In the genomic region with DNA sequence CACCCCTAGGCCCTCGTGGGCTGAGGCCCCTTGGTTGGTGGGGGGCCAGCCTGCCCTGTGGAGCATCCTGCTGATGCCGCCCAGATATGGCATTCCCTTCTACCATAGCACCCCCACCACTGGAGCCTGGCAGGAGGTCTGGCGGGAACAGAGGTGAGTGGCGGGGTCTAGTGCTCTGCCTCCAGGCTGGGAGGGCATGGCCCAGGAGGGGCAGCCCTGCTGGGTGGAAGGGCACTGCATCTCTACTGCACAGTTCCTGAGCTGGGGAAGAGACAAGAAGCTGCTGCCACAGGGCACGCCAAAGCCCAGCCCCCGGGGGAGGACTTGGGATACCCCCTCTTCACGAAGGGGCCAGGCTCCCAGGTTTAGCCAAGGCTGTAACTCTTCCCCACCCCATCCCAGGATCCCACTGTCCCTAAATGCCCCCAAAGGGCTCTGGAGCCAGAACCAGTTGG, we compare ENCODE assay signal across 11 cellular contexts. TPM values are rescaled to one million over a fixed set of nuclear protein-coding genes. Genes with fewer than 3 reads are reported as not detected.
A peak's percentile ranks its signal among the peaks of the same experiment; 100 is the strongest.
DNase-seq lines count a peak whose midpoint lies in the region; ATAC-seq, FAIRE-seq and TF ChIP-seq lines count a peak whose summit lies in the region.
"Had no signal": no experiment of that assay in that cellular context is flagged by ENCODE, and none has a peak within 500 bp of the region (broad histone marks: within the 10 kb centered on the region; RNA-seq: fewer than 3 reads in every experiment).

No MANE protein-coding gene starts in this region.

- TF ChIP-seq EP300 in H1 (IDR thresholded peaks at IDR 0.05; ENCODE audit: borderline replicate concordance in 1 of 2, low read depth in 2 of 2, low read length in 2 of 2), result no peak

- no peak overlapping the region for H3K56ac ChIP-seq in H1 (replicated peaks; ENCODE audit: insufficient read length, low read depth, low read length)

- 0 out of 2 replicates have a peak overlapping the region, but pooled peaks have one; percentile 39 for H2BK12ac ChIP-seq in H1 (ENCODE audit: low read depth, low read length)

- H2BK20ac ChIP-seq in H1 (ENCODE audit: low read length), result no peak overlapping the region

- H2BK15ac ChIP-seq in H1 (ENCODE audit: low read length), result 0 out of 2 replicates have a peak overlapping the region, but pooled peaks have one; percentile 61

- no peak for TF ChIP-seq POLR2A in H1 (IDR thresholded peaks at IDR 0.05; ENCODE audit: control extremely low read depth in 1 of 2, low read depth in 2 of 2, low read length in 2 of 2)

- H3K9me3 ChIP-seq in MM.1S (replicated peaks; ENCODE audit: insufficient read depth, low read length) (no peaks in the 10 kb centered on the region), H1 (ENCODE audit: insufficient read depth in 2 of 2, low read depth in 1 of 2, low read length in 1 of 2) (no peaks in the 10 kb centered on the region), skeletal muscle tissue (ENCODE audit: control insufficient read depth in 3 of 3, low read length in 3 of 3) (no peaks in the 10 kb centered on the region)

- no peak for TF ChIP-seq RAD21 in H1 (IDR thresholded peaks at IDR 0.05 in 1 of 2, conservative IDR thresholded peaks at IDR 0.05 in 1 of 2; ENCODE audit: low read depth in 2 of 2, low read length in 2 of 2)

- POLR2A ChIA-PET in H1 (lab: Charles Lee; ENCODE audit: partially characterized antibody), result interaction anchor here (1.0 to 4.9 kb wide), 10 partner anchors 9 to 205 kb away, joined by 3 to 28 read pairs (median 4); a partner anchor contains a TSS

- no peak for FAIRE-seq in H1 (lab: Jason Lieb, UNC)
- FAIRE-seq: TTC549 had no signal

- peak overlapping the region; percentile 89 for H3K4me3 ChIP-seq in GM12864 (ENCODE audit: low read depth, low read length)
- peak overlapping the region; percentile 72; the same call in 1 of the 2 replicates for H3K4me3 ChIP-seq in MM.1S (ENCODE audit: low read length)
- peak overlapping the region; percentile 34 to 88 (median 82); a peak in 6 of 8 replicates for H3K4me3 ChIP-seq in H1 (ENCODE audit: extremely low read depth in 1 of 4, insufficient read depth in 2 of 4, low read depth in 3 of 4, low read length in 4 of 4)
- peak overlapping the region in 1 of 3 donors; percentile 93 for H3K4me3 ChIP-seq in skeletal muscle tissue (ENCODE audit: low read length in 3 of 3)

- TF ChIP-seq CTCF in GM12864 (IDR thresholded peaks at IDR 0.05; ENCODE audit: low read depth, low read length, missing control alignments) (no peak), MM.1S (IDR thresholded peaks at IDR 0.05; ENCODE audit: low read length) (no peak), H1 (IDR thresholded peaks at IDR 0.05; ENCODE audit: control extremely low read depth in 1 of 3, insufficient read depth in 1 of 3, low read depth in 1 of 3, low read length in 3 of 3) (no peak)

- H3K27ac ChIP-seq in MM.1S (ENCODE audit: low read length) (no peak overlapping the region), H1 (ENCODE audit: low read depth, low read length) (no peak overlapping the region), skeletal muscle tissue (ENCODE audit: low read depth, low read length) (peak overlapping the region; percentile 72)

- no peak overlapping the region for H4K91ac ChIP-seq in H1 (replicated peaks; ENCODE audit: insufficient read length, low read length)

- H3K79me1 ChIP-seq in H1 (ENCODE audit: low read depth, low read length), result peaks cover 8% of the 10 kb centered on the region; the same call in 1 of the 2 replicates

- no peak overlapping the region for H2BK120ac ChIP-seq in H1 (replicated peaks; ENCODE audit: low read depth, low read length)

- peak overlapping the region; percentile 71 for H3K4ac ChIP-seq in H1 (replicated peaks; ENCODE audit: insufficient read length, low read depth, low read length)

- H2AFZ ChIP-seq in MM.1S (ENCODE audit: low read length), result peak overlapping the region; percentile 98; the same call in 1 of the 2 replicates
- H2AFZ ChIP-seq in H1 (ENCODE audit: low read length), result no peak overlapping the region

- CTCF ChIA-PET in H1 (lab: Charles Lee; ENCODE audit: partially characterized antibody), result interaction anchor here (0.6 to 6.6 kb wide), 10 partner anchors 9 to 277 kb away, joined by 3 to 105 read pairs (median 5); a partner anchor contains a TSS

- H3K9ac ChIP-seq in MM.1S (ENCODE audit: low read length) (no peak overlapping the region; the same call in 1 of the 2 replicates), H1 (replicated peaks in 1 of 4; ENCODE audit: extremely low read depth in 1 of 4, low read depth in 3 of 4, low read length in 3 of 4) (peak overlapping the region in 1 of 4 experiments; percentile 80; a peak in 2 of 7 replicates), skeletal muscle tissue (ENCODE audit: low read depth in 1 of 3, low read length in 3 of 3) (peak overlapping the region; percentile 80 to 92 (median 83))

- H4K5ac ChIP-seq in H1 (ENCODE audit: insufficient read length, low read depth, low read length), result no peak overlapping the region

- H3K79me2 ChIP-seq in MM.1S (ENCODE audit: low read length) (peaks cover 22% of the 10 kb centered on the region), H1 (ENCODE audit: control insufficient read depth in 1 of 2, insufficient read depth in 2 of 2, low read length in 2 of 2) (peaks cover 0 to 20% of the 10 kb centered on the region in 2 experiments; a peak in 3 of 4 replicates)

- no peaks in the 10 kb centered on the region for H3K9me2 ChIP-seq in MM.1S (replicated peaks; ENCODE audit: insufficient read depth, low read length)

- peak overlapping the region; percentile 31; the same call in 1 of the 2 replicates for H2AK5ac ChIP-seq in H1 (ENCODE audit: low read depth, low read length)

- H3K4me2 ChIP-seq in MM.1S (ENCODE audit: low read depth, low read length) (peak overlapping the region; percentile 93; the same call in 1 of the 2 replicates), H1 (ENCODE audit: insufficient read depth in 1 of 2, low read depth in 2 of 2, low read length in 2 of 2) (peak overlapping the region; percentile 84 to 92)

- H3K27me3 ChIP-seq in MM.1S (replicated peaks; ENCODE audit: insufficient read depth, low read length), result peaks cover 27% of the 10 kb centered on the region
- no peaks in the 10 kb centered on the region for H3K27me3 ChIP-seq in H1 (replicated peaks in 1 of 4; ENCODE audit: control insufficient read depth in 3 of 4, extremely low read depth in 1 of 4, insufficient read depth in 3 of 4, low read length in 3 of 4)
- H3K27me3 ChIP-seq in skeletal muscle tissue (ENCODE audit: control insufficient read depth in 3 of 3, insufficient read depth in 3 of 3, low read length in 3 of 3), result peaks cover 0 to 3% (median 0%) of the 10 kb centered on the region in 3 donors
- H3K27me3 ChIP-seq: cardiac muscle cell had no signal

- H3K36me3 ChIP-seq in MM.1S (replicated peaks; ENCODE audit: insufficient read depth, low read length) (no peaks in the 10 kb centered on the region), H1 (ENCODE audit: control insufficient read depth in 2 of 4, insufficient read depth in 4 of 4, low read length in 3 of 4) (peaks cover 0 to 7% (median 0%) of the 10 kb centered on the region in 4 experiments; a peak in 4 of 8 replicates), skeletal muscle tissue (ENCODE audit: control insufficient read depth in 3 of 3, insufficient read depth in 3 of 3, low read length in 3 of 3) (peaks cover 4 to 10% (median 5%) of the 10 kb centered on the region in 3 donors)
- H3K36me3 ChIP-seq: cardiac muscle cell had no signal

- H3K23me2 ChIP-seq in H1 (ENCODE audit: low read depth, low read length), result peaks cover 13% of the 10 kb centered on the region

- H3K4me1 ChIP-seq in MM.1S (ENCODE audit: low read length) (peaks cover 14% of the 10 kb centered on the region), H1 (replicated peaks in 1 of 4; ENCODE audit: control insufficient read depth in 3 of 4, insufficient read depth in 4 of 4, low read length in 3 of 4) (peaks cover 0 to 33% (median 17%) of the 10 kb centered on the region in 4 experiments; a peak in 6 of 7 replicates), skeletal muscle tissue (ENCODE audit: control insufficient read depth in 3 of 3, insufficient read depth in 3 of 3, low read length in 3 of 3) (peaks cover 26 to 34% (median 26%) of the 10 kb centered on the region in 3 donors)

- no peak overlapping the region for H3K14ac ChIP-seq in H1 (ENCODE audit: insufficient read length)

- DNase-seq in GM12864 (ENCODE audit: low read depth) (no peak), MM.1S (no peak), H1 (ENCODE audit: low read depth in 1 of 2, low spot score in 2 of 2) (no peak), HuH-7 (ENCODE audit: low spot score) (no peak), NCI-H2029 (lab: John Stamatoyannopoulos, UW) (no peak)
- DNase-seq: head of caudate nucleus had no signal

- H3K18ac ChIP-seq in H1 (ENCODE audit: extremely low read depth, low read length), result peak overlapping the region; percentile 99

- 74% methylated on average over 7 of the region's 7 CpGs; no CpG with 5 or more reads in 1 of the 2 experiments for WGBS in H1 (ENCODE audit: extremely low coverage in 1 of 2, insufficient coverage in 1 of 2, insufficient read length in 1 of 2, insufficient replicate concordance in 2 of 2, low coverage in 1 of 2, low lambda C conversion rate in 2 of 2, missing lambda C conversion rate in 1 of 2), 2 experiments

- H2BK5ac ChIP-seq in H1 (ENCODE audit: low read depth, low read length), result peak overlapping the region; percentile 99

- no peak for ATAC-seq in HG03108 (IDR thresholded peaks at IDR 0.05; ENCODE audit: unreplicated experiment)

- peaks cover 7% of the 10 kb centered on the region; the same call in 1 of the 2 replicates for H3F3A ChIP-seq in MM.1S (ENCODE audit: insufficient read depth, low read length)

- no peak overlapping the region; the same call in 1 of the 2 replicates for H4K8ac ChIP-seq in H1 (ENCODE audit: extremely low read depth, insufficient read depth, low read length)

- H4K20me1 ChIP-seq in MM.1S (ENCODE audit: insufficient read depth, low read length), result no peaks in the 10 kb centered on the region
- H4K20me1 ChIP-seq in H1 (replicated peaks in 1 of 2; ENCODE audit: control insufficient read depth in 1 of 2, insufficient read depth in 2 of 2, low read length in 2 of 2), result peaks cover 12% of the 10 kb centered on the region in 2 experiments

- H3K23ac ChIP-seq in H1 (ENCODE audit: insufficient read length), result no peak overlapping the region

RNA-seq across cellular contexts. Expression of a gene that starts 2.4 kb away (rescaled TPM):
- total RNA-seq in H1 (2021; fragmentation: NEBNext Ultra II Directional; extraction: Animal tissue kit (Norgen Biotek cat#: 25700)), result 38.6 and 41.5 TPM in 2 replicates
- polyA plus RNA-seq in H1 (2011; rRNA removed), result 26.7 and 42.2 TPM in 2 replicates
- 19.2 TPM for polyA plus RNA-seq in H1 (2011; cell fraction: cytosol; rRNA removed)
- 120 TPM for polyA plus RNA-seq in H1 (2011; cell fraction: nucleus; rRNA removed)
- polyA plus RNA-seq in H1 (2012, experiment 1 of 2), result 51.6 to 57.0 TPM (median 55.5 TPM) in 4 replicates
- 34.0 TPM for polyA plus RNA-seq in H1 (2012, experiment 2 of 2)
- polyA plus RNA-seq in H1 (2013, experiment 1 of 2), result 22.7 TPM
- 21.2 TPM for polyA plus RNA-seq in H1 (2013, experiment 2 of 2)
- polyA minus RNA-seq in H1 (2011; rRNA and poly(A)+ RNA removed), result 15.9 and 19.0 TPM in 2 replicates
- 24.6 TPM for polyA minus RNA-seq in H1 (2011; cell fraction: cytosol; rRNA and poly(A)+ RNA removed)
- 25.7 TPM for polyA minus RNA-seq in H1 (2011; cell fraction: nucleus; rRNA and poly(A)+ RNA removed)
- 5.7 TPM for total RNA-seq in skeletal muscle tissue

RNA-seq across cellular contexts. Expression of a gene that starts 11.0 kb away (rescaled TPM):
- 0.42 and 0.50 TPM in 2 replicates for total RNA-seq in H1 (2021; fragmentation: NEBNext Ultra II Directional; extraction: Animal tissue kit (Norgen Biotek cat#: 25700))
- 0.11 and 0.17 TPM in 2 replicates for polyA plus RNA-seq in H1 (2011; rRNA removed)
- 0.08 TPM for polyA plus RNA-seq in H1 (2011; cell fraction: cytosol; rRNA removed)
- polyA plus RNA-seq in H1 (2011; cell fraction: nucleus; rRNA removed), result 0.30 TPM
- polyA plus RNA-seq in H1 (2012, experiment 1 of 2), result 0.39 to 1.1 TPM (median 0.93 TPM) in 4 replicates
- 0.39 TPM for polyA plus RNA-seq in H1 (2012, experiment 2 of 2)
- polyA plus RNA-seq in H1 (2013, experiment 1 of 2), result 0.08 TPM
- 0.07 TPM for polyA plus RNA-seq in H1 (2013, experiment 2 of 2)
- not detected in 2 replicates for polyA minus RNA-seq in H1 (2011; rRNA and poly(A)+ RNA removed)
- not detected for polyA minus RNA-seq in H1 (2011; cell fraction: cytosol; rRNA and poly(A)+ RNA removed)
- not detected for polyA minus RNA-seq in H1 (2011; cell fraction: nucleus; rRNA and poly(A)+ RNA removed)
- not detected for total RNA-seq in skeletal muscle tissue
- total RNA-seq: cardiac muscle cell, pulmonary artery endothelial cell had no signal

RNA-seq across cellular contexts. Expression of a gene that starts 26.9 kb away (rescaled TPM):
- total RNA-seq in H1 (2021; fragmentation: NEBNext Ultra II Directional; extraction: Animal tissue kit (Norgen Biotek cat#: 25700)), result 8.4 and 12.2 TPM in 2 replicates
- 28.9 and 40.3 TPM in 2 replicates for polyA plus RNA-seq in H1 (2011; rRNA removed)
- 18.4 TPM for polyA plus RNA-seq in H1 (2011; cell fraction: cytosol; rRNA removed)
- polyA plus RNA-seq in H1 (2011; cell fraction: nucleus; rRNA removed), result 21.5 TPM
- polyA plus RNA-seq in H1 (2012, experiment 1 of 2), result 8.9 to 15.1 TPM (median 14.9 TPM) in 4 replicates
- polyA plus RNA-seq in H1 (2012, experiment 2 of 2), result 22.9 TPM
- 8.9 TPM for polyA plus RNA-seq in H1 (2013, experiment 1 of 2)
- 9.4 TPM for polyA plus RNA-seq in H1 (2013, experiment 2 of 2)
- polyA minus RNA-seq in H1 (2011; rRNA and poly(A)+ RNA removed), result 3.0 and 5.6 TPM in 2 replicates
- polyA minus RNA-seq in H1 (2011; cell fraction: cytosol; rRNA and poly(A)+ RNA removed), result 9.5 TPM
- 8.9 TPM for polyA minus RNA-seq in H1 (2011; cell fraction: nucleus; rRNA and poly(A)+ RNA removed)
- 3.1 TPM for total RNA-seq in skeletal muscle tissue

RNA-seq across cellular contexts. Expression of a gene that starts 29.8 kb away (rescaled TPM):
- total RNA-seq in H1 (2021; fragmentation: NEBNext Ultra II Directional; extraction: Animal tissue kit (Norgen Biotek cat#: 25700)), result 15.1 and 18.5 TPM in 2 replicates
- 32.7 TPM in 2 replicates for polyA plus RNA-seq in H1 (2011; rRNA removed)
- polyA plus RNA-seq in H1 (2011; cell fraction: cytosol; rRNA removed), result 24.5 TPM
- 39.3 TPM for polyA plus RNA-seq in H1 (2011; cell fraction: nucleus; rRNA removed)
- 21.7 to 23.2 TPM (median 22.7 TPM) in 4 replicates for polyA plus RNA-seq in H1 (2012, experiment 1 of 2)
- polyA plus RNA-seq in H1 (2012, experiment 2 of 2), result 26.5 TPM
- polyA plus RNA-seq in H1 (2013, experiment 1 of 2), result 17.4 TPM
- 17.0 TPM for polyA plus RNA-seq in H1 (2013, experiment 2 of 2)
- polyA minus RNA-seq in H1 (2011; rRNA and poly(A)+ RNA removed), result 8.2 and 12.0 TPM in 2 replicates
- 7.4 TPM for polyA minus RNA-seq in H1 (2011; cell fraction: cytosol; rRNA and poly(A)+ RNA removed)
- polyA minus RNA-seq in H1 (2011; cell fraction: nucleus; rRNA and poly(A)+ RNA removed), result 11.6 TPM
- 3.7 TPM for total RNA-seq in skeletal muscle tissue

RNA-seq across cellular contexts. Expression of a gene that starts 30.1 kb away (rescaled TPM):
- total RNA-seq in H1 (2021; fragmentation: NEBNext Ultra II Directional; extraction: Animal tissue kit (Norgen Biotek cat#: 25700)), result 75.3 and 80.2 TPM in 2 replicates
- 66.7 and 73.9 TPM in 2 replicates for polyA plus RNA-seq in H1 (2011; rRNA removed)
- polyA plus RNA-seq in H1 (2011; cell fraction: cytosol; rRNA removed), result 38.4 TPM
- polyA plus RNA-seq in H1 (2011; cell fraction: nucleus; rRNA removed), result 68.8 TPM
- polyA plus RNA-seq in H1 (2012, experiment 1 of 2), result 64.8 to 80.3 TPM (median 70.7 TPM) in 4 replicates
- 71.3 TPM for polyA plus RNA-seq in H1 (2012, experiment 2 of 2)
- 143 TPM for polyA plus RNA-seq in H1 (2013, experiment 1 of 2)
- 164 TPM for polyA plus RNA-seq in H1 (2013, experiment 2 of 2)
- 38.7 and 46.2 TPM in 2 replicates for polyA minus RNA-seq in H1 (2011; rRNA and poly(A)+ RNA removed)
- 25.5 TPM for polyA minus RNA-seq in H1 (2011; cell fraction: cytosol; rRNA and poly(A)+ RNA removed)
- 17.1 TPM for polyA minus RNA-seq in H1 (2011; cell fraction: nucleus; rRNA and poly(A)+ RNA removed)
- total RNA-seq in skeletal muscle tissue, result 7.8 TPM
